15 cellular contexts compared by ENCODE assay signal in the genomic region with DNA sequence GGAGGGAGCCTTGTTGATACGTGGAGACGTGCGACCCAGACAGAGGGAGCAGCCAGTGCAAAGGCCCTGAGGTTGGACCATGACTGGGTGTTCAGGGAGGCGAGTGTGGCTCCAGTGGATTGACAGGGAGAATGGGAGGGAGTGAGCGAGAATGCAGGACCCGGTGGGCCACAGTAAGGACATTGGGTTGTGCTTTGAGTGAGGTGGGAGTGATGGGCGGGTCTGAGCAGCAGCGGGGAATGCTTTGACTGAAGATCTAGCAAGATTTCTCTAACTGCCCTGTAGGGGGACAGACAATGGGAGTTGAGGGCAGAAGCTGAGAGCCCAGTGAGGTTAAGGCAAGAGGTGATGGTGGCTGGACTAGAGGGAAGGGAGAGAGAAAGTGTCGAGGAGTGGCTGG. TPM values are rescaled to one million over a fixed set of nuclear protein-coding genes. Genes with fewer than 3 reads are reported as not detected.
A peak's percentile ranks its signal among the peaks of the same experiment; 100 is the strongest.
DNase-seq lines count a peak whose midpoint lies in the region; ATAC-seq and TF ChIP-seq lines count a peak whose summit lies in the region.
"Had no signal": no experiment of that assay in that cellular context is flagged by ENCODE, and none has a peak within 500 bp of the region (broad histone marks: within the 10 kb centered on the region; RNA-seq: fewer than 3 reads in every experiment).

No MANE protein-coding gene starts in this region.

- H3F3A ChIP-seq in smooth muscle cell (ENCODE audit: low read depth): no peaks in the 10 kb centered on the region

- TF ChIP-seq CTCF in chondrocyte (IDR thresholded peaks at IDR 0.05) (peak; percentile 28), retinal pigment epithelial cell (conservative IDR thresholded peaks at IDR 0.05; ENCODE audit: low read depth, low read length) (peak; percentile 28), smooth muscle cell (IDR thresholded peaks at IDR 0.05; ENCODE audit: borderline replicate concordance, insufficient read depth, poor library complexity, severe bottlenecking) (no peak)

- no peaks in the 10 kb centered on the region for H3K9me3 Mint-ChIP-seq in activated T-cell treated with anti-CD3 and anti-CD28 coated beads, Interleukin-2, amount 50 U/mL, for 4 hours
- H3K9me3 Mint-ChIP-seq in chondrocyte (ENCODE audit: low read depth): no peaks in the 10 kb centered on the region

- 62% methylated on average over 9 of the region's 9 CpGs for WGBS in smooth muscle cell (ENCODE audit: low lambda C conversion rate)

- no peak overlapping the region for H3K27ac Mint-ChIP-seq in chondrocyte (ENCODE audit: unreplicated experiment)

- no peaks in the 10 kb centered on the region for H3K27me3 ChIP-seq in smooth muscle cell (ENCODE audit: low read depth)
- H3K27me3 ChIP-seq: BLaER1 treated with 17β-estradiol and CSF1 and Interleukin-3, amounts not matched to agents 10 nM and 100 nM had no signal

- DNase-seq in activated T-cell treated with anti-CD3 and anti-CD28 coated beads, Interleukin-2, amount 50 U/mL, for 4 hours: no peak
- DNase-seq in activated T-cell treated with anti-CD3 and anti-CD28 coated beads for 4 hours (no peak), M059J (ENCODE audit: low read depth) (peak; percentile 29), chondrocyte (ENCODE audit: low spot score) (no peak), retinal pigment epithelial cell (ENCODE audit: low read depth) (no peak), smooth muscle cell (lab: John Stamatoyannopoulos, UW; ENCODE audit: unreplicated experiment) (no peak)
- DNase-seq in central memory CD4-positive, alpha-beta T cell: no peak
- DNase-seq: activated gamma-delta T cell treated with Interleukin-2 at 50 U/mL for 16 hours, left lung, NCI-H510A treated with DMSO at 0.1 percent for 48 hours, T-helper 17 cell had no signal

- no peak overlapping the region for H2AFZ ChIP-seq in smooth muscle cell (ENCODE audit: low read depth)

- peaks cover 2% of the 10 kb centered on the region for H3K4me1 Mint-ChIP-seq in activated T-cell treated with anti-CD3 and anti-CD28 coated beads, Interleukin-2, amount 50 U/mL, for 4 hours (ENCODE audit: low read depth)
- H3K4me1 Mint-ChIP-seq in chondrocyte (ENCODE audit: low read depth): no peaks in the 10 kb centered on the region

- H3K4me1 ChIP-seq in smooth muscle cell (ENCODE audit: low read depth): no peaks in the 10 kb centered on the region
- H3K4me1 ChIP-seq: left lung had no signal

- no peaks in the 10 kb centered on the region for H3K79me2 ChIP-seq in smooth muscle cell (ENCODE audit: low read depth)

- H4K20me1 ChIP-seq in smooth muscle cell (ENCODE audit: low read depth): no peaks in the 10 kb centered on the region
- H4K20me1 ChIP-seq: BLaER1 treated with 17β-estradiol and CSF1 and Interleukin-3, amounts not matched to agents 10 nM and 100 nM had no signal

- no peaks in the 10 kb centered on the region for H3K9me3 ChIP-seq in smooth muscle cell (replicated peaks; ENCODE audit: low read depth)
- H3K9me3 ChIP-seq: left lung had no signal

- H3K4me2 ChIP-seq in smooth muscle cell: no peak overlapping the region
- H3K4me2 ChIP-seq: BLaER1 treated with 17β-estradiol and CSF1 and Interleukin-3, amounts not matched to agents 10 nM and 100 nM had no signal

- no peak overlapping the region for H3K9ac ChIP-seq in smooth muscle cell (ENCODE audit: low read depth)
- H3K9ac ChIP-seq: BLaER1 treated with 17β-estradiol and CSF1 and Interleukin-3, amounts not matched to agents 10 nM and 100 nM had no signal

- peaks cover 17% of the 10 kb centered on the region for H3K27me3 Mint-ChIP-seq in activated T-cell treated with anti-CD3 and anti-CD28 coated beads, Interleukin-2, amount 50 U/mL, for 4 hours (ENCODE audit: low read depth)
- H3K27me3 Mint-ChIP-seq in chondrocyte (ENCODE audit: low read depth): peaks cover 21% of the 10 kb centered on the region

- no peaks in the 10 kb centered on the region for H3K36me3 Mint-ChIP-seq in activated T-cell treated with anti-CD3 and anti-CD28 coated beads, Interleukin-2, amount 50 U/mL, for 4 hours (ENCODE audit: insufficient read depth)
- H3K36me3 Mint-ChIP-seq in chondrocyte (ENCODE audit: low read depth): no peaks in the 10 kb centered on the region

- ATAC-seq in activated T-cell treated with anti-CD3 and anti-CD28 coated beads, Interleukin-2, amount 50 U/mL, for 4 hours: peak; percentile 34 to 46
- no peak for ATAC-seq in HG03442 (IDR thresholded peaks at IDR 0.05; ENCODE audit: unreplicated experiment)
- ATAC-seq: left lung, T-helper 17 cell had no signal

- H3K4me3 Mint-ChIP-seq in activated T-cell treated with anti-CD3 and anti-CD28 coated beads, Interleukin-2, amount 50 U/mL, for 4 hours: no peak overlapping the region
- no peak overlapping the region for H3K4me3 Mint-ChIP-seq in chondrocyte (ENCODE audit: unreplicated experiment)
- H3K4me3 Mint-ChIP-seq: T-helper 17 cell had no signal

- H3K27ac ChIP-seq in smooth muscle cell (ENCODE audit: low read depth): no peak overlapping the region
- H3K27ac ChIP-seq: BLaER1 treated with 17β-estradiol and CSF1 and Interleukin-3, amounts not matched to agents 10 nM and 100 nM; left lung had no signal

- H3K4me3 ChIP-seq in retinal pigment epithelial cell (ENCODE audit: low read length) (no peak overlapping the region), smooth muscle cell (no peak overlapping the region)
- H3K4me3 ChIP-seq: BLaER1 treated with 17β-estradiol and CSF1 and Interleukin-3, amounts not matched to agents 10 nM and 100 nM; left lung had no signal

- H3K36me3 ChIP-seq in smooth muscle cell (ENCODE audit: low read depth): no peaks in the 10 kb centered on the region
- H3K36me3 ChIP-seq: BLaER1 treated with 17β-estradiol and CSF1 and Interleukin-3, amounts not matched to agents 10 nM and 100 nM; left lung had no signal

RNA-seq across cellular contexts. Expression of a gene that starts 7.7 kb away (rescaled TPM):
- total RNA-seq in activated T-cell treated with anti-CD3 and anti-CD28 coated beads, Interleukin-2, amount 50 U/mL, for 4 hours: not detected
- not detected in 2 replicates for total RNA-seq in M059J (2014; rRNA removed; shearing (Covaris generic))
- not detected in 3 replicates for total RNA-seq in chondrocyte
- not detected in 2 replicates for total RNA-seq in smooth muscle cell
- not detected in 2 replicates for polyA plus RNA-seq in smooth muscle cell
- total RNA-seq: HT1080, left lung, renal cortical epithelial cell, T-helper 17 cell had no signal

RNA-seq across cellular contexts. Expression of a gene that starts 19.9 kb away (rescaled TPM):
- total RNA-seq in activated T-cell treated with anti-CD3 and anti-CD28 coated beads, Interleukin-2, amount 50 U/mL, for 4 hours: 1 to 10 TPM; 4.8 to 5.5 (median 5.1) TPM
- total RNA-seq in M059J (2014; rRNA removed; shearing (Covaris generic)): 1.0 and 4.7 TPM in 2 replicates
- total RNA-seq in chondrocyte (11.9 to 13.1 TPM (median 12.5 TPM) in 3 replicates), smooth muscle cell (1.6 and 3.9 TPM in 2 replicates)
- polyA plus RNA-seq in smooth muscle cell: 2.1 and 3.5 TPM in 2 replicates

RNA-seq across cellular contexts. Expression of a gene that starts 36.3 kb away (rescaled TPM):
- total RNA-seq in activated T-cell treated with anti-CD3 and anti-CD28 coated beads, Interleukin-2, amount 50 U/mL, for 4 hours: 10 to 100 TPM; 21.8 to 24.5 (median 22.2) TPM
- total RNA-seq in M059J (2014; rRNA removed; shearing (Covaris generic)): 10.7 and 29.4 TPM in 2 replicates
- total RNA-seq in chondrocyte: 24.9 to 30.5 TPM (median 28.6 TPM) in 3 replicates
- 10.4 and 19.0 TPM in 2 replicates for total RNA-seq in smooth muscle cell
- 11.2 and 12.9 TPM in 2 replicates for polyA plus RNA-seq in smooth muscle cell

RNA-seq across cellular contexts. Expression of a gene that starts 51.4 kb away (rescaled TPM):
- total RNA-seq in activated T-cell treated with anti-CD3 and anti-CD28 coated beads, Interleukin-2, amount 50 U/mL, for 4 hours: not detected
- total RNA-seq in M059J (2014; rRNA removed; shearing (Covaris generic)): 0.10 TPM in 2 replicates
- total RNA-seq in chondrocyte: 0.10 to 0.22 TPM (median 0.18 TPM) in 3 replicates
- 0.04 TPM in 2 replicates for total RNA-seq in smooth muscle cell
- polyA plus RNA-seq in smooth muscle cell: 0.24 TPM in 1 of 2 replicates, not detected in the other
- total RNA-seq: T-helper 17 cell had no signal

RNA-seq across cellular contexts. Expression of a gene that starts 58.2 kb away (rescaled TPM):
- under 1 TPM; 0.23 to 0.46 (median 0.26) TPM for total RNA-seq in activated T-cell treated with anti-CD3 and anti-CD28 coated beads, Interleukin-2, amount 50 U/mL, for 4 hours
- 0.27 TPM in 1 of 2 replicates, not detected in the other for total RNA-seq in M059J (2014; rRNA removed; shearing (Covaris generic))
- total RNA-seq in chondrocyte (not detected in 3 replicates), smooth muscle cell (0.13 and 0.76 TPM in 2 replicates)
- polyA plus RNA-seq in smooth muscle cell: 0.50 and 0.65 TPM in 2 replicates
- total RNA-seq: T-helper 17 cell had no signal
